ENCODE assay signal across 1 cellular context in the genomic region with DNA sequence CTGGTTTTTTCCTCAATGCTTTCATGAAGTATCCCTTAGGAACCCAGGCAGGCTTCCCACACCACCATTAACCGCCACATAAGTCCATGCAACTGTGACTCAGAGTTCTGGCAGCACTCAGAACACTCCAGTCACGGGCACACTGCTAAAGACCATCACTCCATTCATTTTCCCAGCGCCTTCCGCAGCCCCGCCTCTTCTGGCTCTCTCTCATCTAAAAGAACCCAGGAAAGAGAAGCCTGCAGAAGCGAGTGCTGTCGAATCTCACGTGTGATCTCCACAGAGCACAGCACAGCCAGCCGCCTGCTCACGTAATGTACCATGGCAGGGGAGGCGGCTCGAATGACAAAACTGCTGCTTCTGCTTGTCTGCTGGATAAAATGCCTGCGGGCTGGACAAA.
TF ChIP-seq lines count a peak whose summit lies in the region.

No MANE protein-coding gene starts in this region.

TF ChIP-seq in HEK293, 187 proteins besides CTCF, POLR2A, EP300 and RAD21 (continued from another document):
- TF ChIP-seq ZNF645 (tag by site-specific recombination; IDR thresholded peaks at IDR 0.05) (no peak), ZNF560 (tag by site-specific recombination; IDR thresholded peaks at IDR 0.05; ENCODE audit: borderline replicate concordance) (no peak), ZNF596 (tag by site-specific recombination; IDR thresholded peaks at IDR 0.05) (no peak), ZNF677 (tag by site-specific recombination; IDR thresholded peaks at IDR 0.05) (peak; percentile 88), IKZF3 (tag by site-specific recombination; IDR thresholded peaks at IDR 0.05) (no peak), ZNF132 (tag by site-specific recombination; IDR thresholded peaks at IDR 0.05; ENCODE audit: borderline replicate concordance) (no peak), HOXC10 (CRISPR knock-in tag; IDR thresholded peaks at IDR 0.05) (no peak), ZNF157 (tag by site-specific recombination; IDR thresholded peaks at IDR 0.05) (no peak), KLF16 (tag by site-specific recombination; IDR thresholded peaks at IDR 0.05) (no peak), ZNF768 (tag by site-specific recombination; IDR thresholded peaks at IDR 0.05) (no peak), TCF7L2 (IDR thresholded peaks at IDR 0.05; ENCODE audit: borderline replicate concordance, low read depth, low read length) (no peak), ZNF433 (tag by site-specific recombination; IDR thresholded peaks at IDR 0.05; ENCODE audit: low read depth) (no peak), ZNF660 (tag by site-specific recombination; IDR thresholded peaks at IDR 0.05) (no peak), ZNF184 (tag by site-specific recombination; IDR thresholded peaks at IDR 0.05) (0 out of 2 replicates have a peak, but pooled peaks have one; percentile 29)
- TF ChIP-seq, protein P1, sequence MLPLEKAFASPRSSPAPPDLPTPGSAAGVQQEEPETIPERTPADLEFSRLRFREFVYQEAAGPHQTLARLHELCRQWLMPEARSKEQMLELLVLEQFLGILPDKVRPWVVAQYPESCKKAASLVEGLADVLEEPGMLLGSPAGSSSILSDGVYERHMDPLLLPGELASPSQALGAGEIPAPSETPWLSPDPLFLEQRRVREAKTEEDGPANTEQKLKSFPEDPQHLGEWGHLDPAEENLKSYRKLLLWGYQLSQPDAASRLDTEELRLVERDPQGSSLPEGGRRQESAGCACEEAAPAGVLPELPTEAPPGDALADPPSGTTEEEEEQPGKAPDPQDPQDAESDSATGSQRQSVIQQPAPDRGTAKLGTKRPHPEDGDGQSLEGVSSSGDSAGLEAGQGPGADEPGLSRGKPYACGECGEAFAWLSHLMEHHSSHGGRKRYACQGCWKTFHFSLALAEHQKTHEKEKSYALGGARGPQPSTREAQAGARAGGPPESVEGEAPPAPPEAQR (tag by site-specific recombination; IDR thresholded peaks at IDR 0.05) = no peak
- TF ChIP-seq, protein P2, sequence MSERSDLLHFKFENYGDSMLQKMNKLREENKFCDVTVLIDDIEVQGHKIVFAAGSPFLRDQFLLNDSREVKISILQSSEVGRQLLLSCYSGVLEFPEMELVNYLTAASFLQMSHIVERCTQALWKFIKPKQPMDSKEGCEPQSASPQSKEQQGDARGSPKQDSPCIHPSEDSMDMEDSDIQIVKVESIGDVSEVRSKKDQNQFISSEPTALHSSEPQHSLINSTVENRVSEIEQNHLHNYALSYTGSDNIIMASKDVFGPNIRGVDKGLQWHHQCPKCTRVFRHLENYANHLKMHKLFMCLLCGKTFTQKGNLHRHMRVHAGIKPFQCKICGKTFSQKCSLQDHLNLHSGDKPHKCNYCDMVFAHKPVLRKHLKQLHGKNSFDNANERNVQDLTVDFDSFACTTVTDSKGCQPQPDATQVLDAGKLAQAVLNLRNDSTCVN (tag by site-specific recombination; optimal IDR thresholded peaks at IDR 0.05) = peak; percentile 2
